Comparison of ENCODE assay signal across 8 cellular contexts in genomic region chr13:49443689-49444516, GRCh38.
DNase-seq lines count a peak whose midpoint lies in the region; ATAC-seq lines count a peak whose summit lies in the region.

CAB39L (minus strand) TSS chr13:49444064; CDS start chr13:49382910, 61,154 bp downstream.
SETDB2 (plus strand) TSS chr13:49444274; CDS start chr13:49451894, 7,620 bp downstream.

- DNase-seq in CMK (ENCODE audit: low read depth) (peak; percentile 100), HPDE6-E6E7 (ENCODE audit: extremely low spot score) (peak; percentile 61), NK-92 (lab: John Stamatoyannopoulos, UW; ENCODE audit: unreplicated experiment) (peak; percentile 94), medulla oblongata (ENCODE audit: extremely low spot score) (peak; percentile 99)
- peak; percentile 97 to 98 for DNase-seq in activated CD8-positive, alpha-beta memory T cell treated with anti-CD3 and anti-CD28 coated beads for 4 hours (ENCODE audit: low read depth in 2 of 2)
- peak; percentile 98 to 100 (median 98) for DNase-seq in effector memory CD4-positive, alpha-beta T cell
- DNase-seq in stimulated activated CD8-positive, alpha-beta memory T cell treated with anti-CD3 and anti-CD28 coated beads, Interleukin-12 subunit alpha, Interleukin-12 subunit beta, amount 100 ng/mL, for 1 hour (ENCODE audit: low read depth), result peak; percentile 98

- H3K27me3 ChIP-seq in effector memory CD4-positive, alpha-beta T cell (replicated peaks; ENCODE audit: control insufficient read depth, insufficient read depth, low read length, poor library complexity, severe bottlenecking), result no peaks in the 10 kb centered on the region

- H3K4me3 ChIP-seq in effector memory CD4-positive, alpha-beta T cell (ENCODE audit: insufficient read depth, low read depth, low read length, poor library complexity, severe bottlenecking), result peak within 1 kb of the TSS; percentile 69

- peaks cover 8% of the 10 kb centered on the region for H3K4me1 ChIP-seq in effector memory CD4-positive, alpha-beta T cell (ENCODE audit: control insufficient read depth, insufficient read depth, low read length, poor library complexity, severe bottlenecking)

- H3K27ac ChIP-seq in effector memory CD4-positive, alpha-beta T cell (ENCODE audit: insufficient read depth, low read length, poor library complexity, severe bottlenecking), result peak within 1 kb of the TSS; percentile 81

- ATAC-seq in GM19463 (IDR thresholded peaks at IDR 0.05; ENCODE audit: unreplicated experiment), result peak; percentile 93

- no peaks in the 10 kb centered on the region for H3K36me3 ChIP-seq in effector memory CD4-positive, alpha-beta T cell (ENCODE audit: control insufficient read depth, insufficient read depth, low read length)

- no peaks in the 10 kb centered on the region for H3K9me3 ChIP-seq in effector memory CD4-positive, alpha-beta T cell (ENCODE audit: control insufficient read depth, low read length)

Comparison
In these comparisons a context has a peak if more than half of its experiments do, and no peak if none do; other contexts are left out.
1. Peak in every context shown above with its lines: DNase-seq, ATAC-seq, H3K4me3 ChIP-seq and H3K27ac ChIP-seq.